ENCODE assay signal across 8 cellular contexts in genomic region chr3:47513125-47513929, GRCh38. TPM values are rescaled to one million over a fixed set of nuclear protein-coding genes. Genes with fewer than 3 reads are reported as not detected.
A peak's percentile ranks its signal among the peaks of the same experiment; 100 is the strongest.
DNase-seq lines count a peak whose midpoint lies in the region; ATAC-seq and TF ChIP-seq lines count a peak whose summit lies in the region.

ELP6 (minus strand) TSS chr3:47513712; CDS start chr3:47513590, 122 bp downstream.

- peaks cover 24% of the 10 kb centered on the region for H3K36me3 ChIP-seq in OCI-LY3 (replicated peaks; ENCODE audit: low read depth, low read length)

- no peaks in the 10 kb centered on the region for H3K27me3 ChIP-seq in OCI-LY3 (ENCODE audit: low read depth, low read length)

- peak within 1 kb of the TSS; percentile 94 for H3K27ac Mint-ChIP-seq in endothelial cell (ENCODE audit: unreplicated experiment)

- peak within 1 kb of the TSS; percentile 97 for H3K4me3 Mint-ChIP-seq in endothelial cell (ENCODE audit: unreplicated experiment)

- peak; percentile 92 for ATAC-seq in GM21526 (IDR thresholded peaks at IDR 0.05; ENCODE audit: low FRiP score, unreplicated experiment)

- H3K4me3 ChIP-seq in OCI-LY3 (ENCODE audit: low read length): peak within 1 kb of the TSS; percentile 80

- H3K27me3 Mint-ChIP-seq in endothelial cell (ENCODE audit: unreplicated experiment): peaks cover 3% of the 10 kb centered on the region

- H3K4me1 Mint-ChIP-seq in endothelial cell (ENCODE audit: unreplicated experiment): peaks cover 10% of the 10 kb centered on the region

- DNase-seq in DMS114 treated with DMSO at 0.1 percent for 48 hours (lab: John Stamatoyannopoulos, UW; ENCODE audit: unreplicated experiment) (peak; percentile 92), HuH-7.5 (ENCODE audit: low spot score) (peak; percentile 77), endothelial cell (ENCODE audit: low spot score) (peak; percentile 96), midbrain (lab: John Stamatoyannopoulos, UW) (peak; percentile 97)
- peak; percentile 99 for DNase-seq in activated CD8-positive, alpha-beta memory T cell treated with anti-CD3 and anti-CD28 coated beads, Interleukin-2, amount 50 U/mL, for 48 hours
- DNase-seq in stimulated activated CD8-positive, alpha-beta memory T cell treated with anti-CD3 and anti-CD28 coated beads, Interleukin-2, amount 100 ng/mL, for 1 hour (ENCODE audit: low read depth in 2 of 2): peak; percentile 92 to 95

- no peaks in the 10 kb centered on the region for H3K9me3 ChIP-seq in OCI-LY3 (ENCODE audit: insufficient read depth, low read length)

- peaks cover 14% of the 10 kb centered on the region for H3K36me3 Mint-ChIP-seq in endothelial cell (ENCODE audit: low read depth, unreplicated experiment)

- peaks cover 13% of the 10 kb centered on the region for H3K4me1 ChIP-seq in OCI-LY3 (ENCODE audit: low read length)

- peak within 1 kb of the TSS; percentile 87 for H2AFZ ChIP-seq in OCI-LY3 (ENCODE audit: low read depth, low read length)

- no peaks in the 10 kb centered on the region for H3K9me3 Mint-ChIP-seq in endothelial cell (ENCODE audit: unreplicated experiment)

- TF ChIP-seq CTCF in OCI-LY3 (IDR thresholded peaks at IDR 0.05; ENCODE audit: low read depth, low read length) (peak; percentile 56), endothelial cell (IDR thresholded peaks at IDR 0.05; ENCODE audit: unreplicated experiment) (peak; percentile 38)

- H3K4me2 ChIP-seq in OCI-LY3 (ENCODE audit: low read length): peak within 1 kb of the TSS; percentile 70

- peak within 1 kb of the TSS; percentile 87 for H3K27ac ChIP-seq in OCI-LY3 (ENCODE audit: low read length)

- no peaks in the 10 kb centered on the region for H4K20me1 ChIP-seq in OCI-LY3 (ENCODE audit: insufficient read depth, low read length)

- peak within 1 kb of the TSS; percentile 80 for H3K9ac ChIP-seq in OCI-LY3 (ENCODE audit: low read length)

- peaks cover 27% of the 10 kb centered on the region for H3K79me2 ChIP-seq in OCI-LY3 (ENCODE audit: low read length)

RNA-seq across cellular contexts. Expression of gene ELP6, which starts in this region (rescaled TPM):
- 49.5 TPM for total RNA-seq in endothelial cell (ENCODE audit: unreplicated experiment)

Comparison
In these comparisons a context has a peak if more than half of its experiments do, and no peak if none do; other contexts are left out.
1. Peak in every context shown above with its lines: DNase-seq, ATAC-seq, H3K4me3 ChIP-seq and H3K27ac ChIP-seq.